In genomic region chr5:100901851-100902341, GRCh38 we compare ENCODE assay signal across 8 cellular contexts. TPM values are rescaled to one million over a fixed set of nuclear protein-coding genes. Genes with fewer than 3 reads are reported as not detected.
DNase-seq lines count a peak whose midpoint lies in the region; ATAC-seq and TF ChIP-seq lines count a peak whose summit lies in the region.

No MANE protein-coding gene starts in this region.

- H3K9me3 ChIP-seq in Peyer's patch = no peaks in the 10 kb centered on the region
- H3K9me3 ChIP-seq in left ventricle myocardium inferior (replicated peaks) = no peaks in the 10 kb centered on the region

- intact Hi-C loops in left ventricle myocardium inferior (cut with micrococcal nuclease) = loop anchor here (10.0 kb wide), 1 partner anchor 47 kb away; no protein-coding TSS in a partner anchor

- TF ChIP-seq POLR2A in Peyer's patch (IDR thresholded peaks at IDR 0.05) = no peak

- H3K27ac ChIP-seq in Peyer's patch (peak overlapping the region; percentile 66 to 92 (median 84)), left ventricle myocardium inferior (replicated peaks) (peak overlapping the region; percentile 89)

- H3K36me3 ChIP-seq in Peyer's patch (no peaks in the 10 kb centered on the region), left ventricle myocardium inferior (no peaks in the 10 kb centered on the region)

- peak; percentile 32 for DNase-seq in NK-92 treated with Interleukin-12 subunit alpha and Interleukin-12 subunit beta, amount 100 ng/mL, for 24 hours (lab: John Stamatoyannopoulos, UW)
- DNase-seq in NK-92 (lab: John Stamatoyannopoulos, UW; ENCODE audit: unreplicated experiment) = no peak
- peak in 2 of 3 donors; percentile 76 to 86 for DNase-seq in Peyer's patch
- no peak for DNase-seq in left ventricle myocardium inferior
- peak; percentile 73 for DNase-seq in retina
- no peak for DNase-seq in COR-L47 (lab: John Stamatoyannopoulos, UW)

- H3K4me3 Mint-ChIP-seq in activated naive CD4-positive, alpha-beta T cell treated with anti-CD3 and anti-CD28 coated beads, Interleukin-2, amount 50 U/mL, for 24 hours = peak overlapping the region; percentile 95

- H3K4me1 ChIP-seq in Peyer's patch (peaks cover 0 to 6% (median 0%) of the 10 kb centered on the region in 4 donors), left ventricle myocardium inferior (peaks cover 43% of the 10 kb centered on the region)

- no peaks in the 10 kb centered on the region for H3K27me3 Mint-ChIP-seq in activated naive CD4-positive, alpha-beta T cell treated with anti-CD3 and anti-CD28 coated beads, Interleukin-2, amount 50 U/mL, for 24 hours

- H3K4me3 ChIP-seq in Peyer's patch (peak overlapping the region; percentile 47 to 63 (median 52)), left ventricle myocardium inferior (peak overlapping the region; percentile 70)

- H3K27ac Mint-ChIP-seq in activated naive CD4-positive, alpha-beta T cell treated with anti-CD3 and anti-CD28 coated beads, Interleukin-2, amount 50 U/mL, for 24 hours = peak overlapping the region; percentile 100

- no peak for ATAC-seq in GM19463 (IDR thresholded peaks at IDR 0.05; ENCODE audit: unreplicated experiment)

- peaks cover 7% of the 10 kb centered on the region for H3K36me3 Mint-ChIP-seq in activated naive CD4-positive, alpha-beta T cell treated with anti-CD3 and anti-CD28 coated beads, Interleukin-2, amount 50 U/mL, for 24 hours

- no peaks in the 10 kb centered on the region for H3K9me3 Mint-ChIP-seq in activated naive CD4-positive, alpha-beta T cell treated with anti-CD3 and anti-CD28 coated beads, Interleukin-2, amount 50 U/mL, for 24 hours

- H3K27me3 ChIP-seq in Peyer's patch (no peaks in the 10 kb centered on the region), left ventricle myocardium inferior (ENCODE audit: low read depth) (peaks cover 44% of the 10 kb centered on the region)

- H3K4me1 Mint-ChIP-seq in activated naive CD4-positive, alpha-beta T cell treated with anti-CD3 and anti-CD28 coated beads, Interleukin-2, amount 50 U/mL, for 24 hours = peaks cover 49% of the 10 kb centered on the region

- TF ChIP-seq CTCF in Peyer's patch (IDR thresholded peaks at IDR 0.05) (no peak), left ventricle myocardium inferior (IDR thresholded peaks at IDR 0.05; ENCODE audit: borderline replicate concordance) (no peak)

RNA-seq across cellular contexts. Expression of gene ST8SIA4, which starts 1.2 kb away (rescaled TPM):
- total RNA-seq in Peyer's patch (10 to 100 TPM in 1 of 4 donors, 1 to 10 TPM in 3; 1.1 to 27.2 (median 3.0) TPM), left ventricle myocardium inferior (3.2 TPM)

Comparison
In these comparisons a context has a peak if more than half of its experiments do, and no peak if none do; other contexts are left out.
1. DNase-seq: peak in NK-92 treated with Interleukin-12 subunit alpha and Interleukin-12 subunit beta, amount 100 ng/mL, for 24 hours (single experiment), Peyer's patch (2 of 3) and retina (single experiment); none in NK-92 (single experiment), left ventricle myocardium inferior (single experiment) and COR-L47 (single experiment).